Comparison of ENCODE assay signal across 9 cellular contexts in genomic region chr9:87973791-87974292, GRCh38. TPM values are rescaled to one million over a fixed set of nuclear protein-coding genes. Genes with fewer than 3 reads are reported as not detected.
DNase-seq lines count a peak whose midpoint lies in the region; ATAC-seq and TF ChIP-seq lines count a peak whose summit lies in the region.
"Had no signal": no experiment of that assay in that cellular context is flagged by ENCODE, and none has a peak within 500 bp of the region (broad histone marks: within the 10 kb centered on the region; RNA-seq: fewer than 3 reads in every experiment).

No MANE protein-coding gene starts in this region.

- 44% methylated on average over 17 of the region's 18 CpGs for WGBS in mesenchymal stem cell

- no peak overlapping the region for H2AK5ac ChIP-seq in mesenchymal stem cell (ENCODE audit: low read length, severe bottlenecking)

- H3K27ac Mint-ChIP-seq in brain = peak overlapping the region; percentile 91 to 98 (median 96)

- peak overlapping the region; percentile 46 for H3K4me3 ChIP-seq in cardiac muscle cell
- H3K4me3 ChIP-seq in mesenchymal stem cell (ENCODE audit: insufficient read depth in 1 of 2, low read depth in 1 of 2, low read length in 2 of 2) = peak overlapping the region; percentile 79 to 92
- peak overlapping the region; percentile 57 to 59 for H3K4me3 ChIP-seq in uterus
- H3K4me3 ChIP-seq: GM12878 had no signal

- peaks cover 0 to 5% (median 0%) of the 10 kb centered on the region in 5 experiments for H3K9me3 Mint-ChIP-seq in brain

- peak overlapping the region; percentile 91 to 99 (median 93) for H3K4me3 Mint-ChIP-seq in brain

- H3K27me3 Mint-ChIP-seq in brain = peaks cover 9% of the 10 kb centered on the region

- H3K9ac ChIP-seq in mesenchymal stem cell (ENCODE audit: low read length) = peak overlapping the region; percentile 94

- no peaks in the 10 kb centered on the region for H3K9me3 ChIP-seq in cardiac muscle cell (ENCODE audit: low read depth)
- no peaks in the 10 kb centered on the region for H3K9me3 ChIP-seq in mesenchymal stem cell (ENCODE audit: control insufficient read depth, low read length)
- no peaks in the 10 kb centered on the region for H3K9me3 ChIP-seq in uterus

- DNase-seq in cardiac muscle cell (ENCODE audit: low read depth in 1 of 2, low spot score in 1 of 2) (peak; percentile 5 to 7), left ventricle myocardium superior (no peak), mesenchymal stem cell (peak; percentile 17), uterus (no peak), SKM-1 (lab: John Stamatoyannopoulos, UW; ENCODE audit: unreplicated experiment) (no peak), NCI-H187 (lab: John Stamatoyannopoulos, UW) (no peak), NOMO-1 treated with dmso at 0.1 percent for 144 hours (lab: John Stamatoyannopoulos, UW; ENCODE audit: unreplicated experiment) (no peak)

- peaks cover 39% of the 10 kb centered on the region for H3K4me1 Mint-ChIP-seq in brain

- no peaks in the 10 kb centered on the region for H3K27me3 ChIP-seq in cardiac muscle cell
- no peaks in the 10 kb centered on the region for H3K27me3 ChIP-seq in mesenchymal stem cell (ENCODE audit: control insufficient read depth in 1 of 2, insufficient read depth in 1 of 2, low read length in 2 of 2)
- no peaks in the 10 kb centered on the region for H3K27me3 ChIP-seq in uterus

- H4K8ac ChIP-seq in mesenchymal stem cell (ENCODE audit: low read length) = peak overlapping the region; percentile 85

- no peak for TF ChIP-seq POLR2A in uterus (IDR thresholded peaks at IDR 0.05)

- peaks cover 20% of the 10 kb centered on the region for H3K79me1 ChIP-seq in mesenchymal stem cell (replicated peaks; ENCODE audit: low read length, poor library complexity, severe bottlenecking)

- peak overlapping the region; percentile 81 for H3K4me2 ChIP-seq in mesenchymal stem cell (ENCODE audit: low read length, poor library complexity, severe bottlenecking)

- H2BK15ac ChIP-seq in mesenchymal stem cell (ENCODE audit: low read depth, poor library complexity, severe bottlenecking) = no peak overlapping the region

- H3K23ac ChIP-seq in mesenchymal stem cell (ENCODE audit: low read length in 2 of 2) = no peak overlapping the region

- no peak overlapping the region for H4K91ac ChIP-seq in mesenchymal stem cell (ENCODE audit: low read length)

- TF ChIP-seq CTCF in cardiac muscle cell (IDR thresholded peaks at IDR 0.05; ENCODE audit: low read depth, low read length) (no peak), brain (conservative IDR thresholded peaks at IDR 0.05) (peak in 1 of 2 experiments; percentile 6), uterus (IDR thresholded peaks at IDR 0.05) (no peak)

- peak overlapping the region; percentile 6 to 26 for H3K4ac ChIP-seq in mesenchymal stem cell (ENCODE audit: low read depth in 1 of 2, low read length in 2 of 2)

- H2BK120ac ChIP-seq in mesenchymal stem cell (ENCODE audit: low read depth, low read length) = no peak overlapping the region

- H3K18ac ChIP-seq in mesenchymal stem cell (ENCODE audit: low read depth in 1 of 2, low read length in 2 of 2) = peak overlapping the region; percentile 18 to 88

- H3K36me3 Mint-ChIP-seq in brain = peaks cover 32% of the 10 kb centered on the region

- no peaks in the 10 kb centered on the region for H3K36me3 ChIP-seq in cardiac muscle cell
- H3K36me3 ChIP-seq in mesenchymal stem cell (ENCODE audit: control insufficient read depth in 1 of 2, insufficient read depth in 2 of 2, low read depth in 1 of 2, low read length in 2 of 2) = peaks cover 22 to 24% of the 10 kb centered on the region in 2 experiments
- H3K36me3 ChIP-seq in uterus = no peaks in the 10 kb centered on the region

- H3K4me1 ChIP-seq in cardiac muscle cell (ENCODE audit: low read depth) (no peaks in the 10 kb centered on the region), mesenchymal stem cell (ENCODE audit: control insufficient read depth, insufficient read depth, low read depth, low read length) (peaks cover 13% of the 10 kb centered on the region), uterus (no peaks in the 10 kb centered on the region)

- H3K14ac ChIP-seq in mesenchymal stem cell (ENCODE audit: low read length in 2 of 2) = peak overlapping the region in 1 of 2 experiments; percentile 18

- no peak overlapping the region for H2BK5ac ChIP-seq in mesenchymal stem cell (ENCODE audit: low read depth, low read length, poor library complexity, severe bottlenecking)

- H2BK12ac ChIP-seq in mesenchymal stem cell (ENCODE audit: low read length in 2 of 2) = peak overlapping the region in 1 of 2 experiments; percentile 43

- no peak for ATAC-seq in left ventricle myocardium superior

- H3K27ac ChIP-seq in cardiac muscle cell (peak overlapping the region; percentile 25), mesenchymal stem cell (ENCODE audit: low read length, poor library complexity, severe bottlenecking) (no peak overlapping the region), uterus (peak overlapping the region; percentile 58 to 64)

- peak overlapping the region; percentile 96 for H2AFZ ChIP-seq in mesenchymal stem cell (ENCODE audit: low read depth, low read length)

- intact Hi-C loops in left ventricle myocardium superior (cut with micrococcal nuclease) = no loop called here
- intact Hi-C loops in uterus (cut with DNase I; ENCODE audit: low total_unique reads) = no loop called here

RNA-seq across cellular contexts. Expression of gene CDK20, which starts 0.5 kb away (rescaled TPM):
- total RNA-seq in cardiac muscle cell (20.7 and 24.7 TPM in 2 replicates), left ventricle myocardium superior (2.8 TPM), uterus (10 to 100 TPM in 2 of 4 donors, 1 to 10 TPM in 1, under 1 TPM in 1; 0.59 to 10.9 (median 6.3) TPM)
- polyA plus RNA-seq in cardiac muscle cell (15.9 and 20.0 TPM in 2 replicates), brain (ENCODE audit: insufficient read depth, low read depth, low replicate concordance) (15.5 TPM)
- polyA plus RNA-seq in mesenchymal stem cell (2013, experiment 1 of 2) = 5.8 TPM
- 5.7 TPM for polyA plus RNA-seq in mesenchymal stem cell (2013, experiment 2 of 2)

RNA-seq across cellular contexts. Expression of gene SPATA31C1, which starts 56.1 kb away (rescaled TPM):
- total RNA-seq in cardiac muscle cell = not detected in 2 replicates
- polyA plus RNA-seq in cardiac muscle cell = not detected in 2 replicates
- not detected for total RNA-seq in left ventricle myocardium superior
- polyA plus RNA-seq in brain (ENCODE audit: insufficient read depth, low read depth, low replicate concordance) = 0.08 TPM
- polyA plus RNA-seq in mesenchymal stem cell (2013, experiment 1 of 2) = not detected
- not detected for polyA plus RNA-seq in mesenchymal stem cell (2013, experiment 2 of 2)
- under 1 TPM in 1 of 4 donors, not detected in 3; 0.21 TPM for total RNA-seq in uterus
- total RNA-seq: GM12878 had no signal
- polyA plus RNA-seq: GM12878 had no signal

Comparison
In these comparisons a context has a peak if more than half of its experiments do, and no peak if none do; other contexts are left out.
1. DNase-seq: peak in cardiac muscle cell (2 of 2) and mesenchymal stem cell (single experiment); none in left ventricle myocardium superior (single experiment), uterus (0 of 2), SKM-1 (single experiment), NCI-H187 (0 of 2) and NOMO-1 treated with dmso at 0.1 percent for 144 hours (single experiment).
2. Peak in every context shown above with its lines, with median percentiles within 50 percentile points of each other: H3K4me3 ChIP-seq.